ENCODE assay signal across 30 cellular contexts in the genomic region with DNA sequence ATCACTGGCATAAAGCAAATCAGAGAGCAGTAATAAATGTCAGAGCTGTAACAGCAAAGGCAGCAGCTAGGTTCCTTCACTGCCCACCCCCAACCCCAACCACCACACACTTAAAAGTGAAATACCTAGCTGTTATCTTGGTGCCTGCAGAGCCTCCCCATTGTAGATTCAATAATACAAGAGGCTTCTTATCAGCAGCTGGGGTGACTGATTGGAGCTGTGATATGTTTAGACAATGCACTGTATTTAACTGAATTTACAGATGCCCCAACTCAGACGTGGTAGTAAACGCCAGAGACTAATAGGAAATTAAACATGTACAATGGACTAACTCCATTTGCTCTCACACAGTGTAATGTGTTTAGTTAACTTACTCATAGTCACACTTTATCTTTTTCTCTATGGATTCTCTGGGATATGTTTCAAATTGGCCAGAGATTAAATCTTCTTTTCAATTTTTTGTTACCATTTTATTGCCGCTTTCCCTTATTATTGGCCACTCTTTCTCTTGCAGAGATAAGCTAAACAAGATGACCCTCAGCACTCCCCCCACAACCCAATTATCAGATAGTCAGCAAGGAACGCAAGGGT.
A peak's percentile ranks its signal among the peaks of the same experiment; 100 is the strongest.
DNase-seq lines count a peak whose midpoint lies in the region; ATAC-seq and TF ChIP-seq lines count a peak whose summit lies in the region.
"Had no signal": no experiment of that assay in that cellular context is flagged by ENCODE, and none has a peak within 500 bp of the region (broad histone marks: within the 10 kb centered on the region; RNA-seq: fewer than 3 reads in every experiment).

No MANE protein-coding gene starts in this region.

- intact Hi-C loops in left ventricle myocardium superior (cut with micrococcal nuclease): no loop called here

- peak in 1 of 2 donors; percentile 46 for DNase-seq in cardiac muscle cell (ENCODE audit: low read depth in 1 of 2, low spot score in 1 of 2)
- DNase-seq in left ventricle myocardium superior: no peak
- peak; percentile 28 for DNase-seq in NCI-H2227 (lab: John Stamatoyannopoulos, UW; ENCODE audit: unreplicated experiment)
- DNase-seq in WTC11 (ENCODE audit: low spot score): no peak
- DNase-seq in activated CD4-positive, alpha-beta T cell treated with anti-CD3 and anti-CD28 coated beads, Interleukin-2, amount 50 U/mL, for 48 hours: no peak
- DNase-seq in stimulated activated CD4-positive, alpha-beta T cell treated with anti-CD3 and anti-CD28 coated beads, Interleukin-15, amount 100 ng/mL, for 24 hours: no peak
- DNase-seq: activated CD4-positive, alpha-beta T cell treated with anti-CD3 and anti-CD28 coated beads for 4 hours; activated gamma-delta T cell; activated naive CD8-positive, alpha-beta T cell treated with anti-CD3 and anti-CD28 coated beads for 36 hours; activated T-cell treated with anti-CD3 and anti-CD28 coated beads, Interleukin-2, amount 50 U/mL, for 1 hour; aorta; CD8-positive, alpha-beta memory T cell; DMS53; H9; left ventricle myocardium inferior; MG63; NCI-H2081 treated with DMSO at 0.1 percent for 48 hours; NK-92 treated with Interleukin-12 subunit alpha and Interleukin-12 subunit beta, amount 100 ng/mL, for 24 hours; PC-9; right lobe of liver; spleen; stomach; T-helper 2 cell; uterus had no signal

- no peaks in the 10 kb centered on the region for H3K79me2 ChIP-seq in parathyroid adenoma

- TF ChIP-seq CTCF in cardiac muscle cell (IDR thresholded peaks at IDR 0.05; ENCODE audit: low read depth, low read length): no peak
- no peak for TF ChIP-seq CTCF in WTC11 (IDR thresholded peaks at IDR 0.05)
- no peak for TF ChIP-seq CTCF in parathyroid adenoma (IDR thresholded peaks at IDR 0.05)

- POLR2A ChIA-PET in WTC11 (lab: Charles Lee): no interaction called here

- H3K4me3 Mint-ChIP-seq in WTC11: no peak overlapping the region
- H3K4me3 Mint-ChIP-seq: activated naive CD8-positive, alpha-beta T cell treated with anti-CD3 and anti-CD28 coated beads for 36 hours; CD8-positive, alpha-beta memory T cell; H9 had no signal

- no peaks in the 10 kb centered on the region for H3K9me3 ChIP-seq in cardiac muscle cell (ENCODE audit: low read depth)
- no peaks in the 10 kb centered on the region for H3K9me3 ChIP-seq in parathyroid adenoma (ENCODE audit: control insufficient read depth, low read length)
- H3K9me3 ChIP-seq: left ventricle myocardium inferior, MG63, right lobe of liver, spleen, stomach, uterus had no signal

- peaks cover 8% of the 10 kb centered on the region for H3K4me1 Mint-ChIP-seq in WTC11
- H3K4me1 Mint-ChIP-seq: activated naive CD8-positive, alpha-beta T cell treated with anti-CD3 and anti-CD28 coated beads for 36 hours; CD8-positive, alpha-beta memory T cell had no signal

- H3K27ac Mint-ChIP-seq in WTC11: no peak overlapping the region
- H3K27ac Mint-ChIP-seq: activated naive CD8-positive, alpha-beta T cell treated with anti-CD3 and anti-CD28 coated beads for 36 hours; CD8-positive, alpha-beta memory T cell; H9; progenitor cell of endocrine pancreas had no signal

- no peaks in the 10 kb centered on the region for H3K36me3 ChIP-seq in cardiac muscle cell
- H3K36me3 ChIP-seq in parathyroid adenoma (ENCODE audit: control insufficient read depth, insufficient read depth, low read length): no peaks in the 10 kb centered on the region
- H3K36me3 ChIP-seq: left ventricle myocardium inferior, MG63, right lobe of liver, spleen, stomach, uterus had no signal

- peak overlapping the region; percentile 9 for H3K4me2 ChIP-seq in parathyroid adenoma (ENCODE audit: low read length)
- H3K4me2 ChIP-seq: KMS-11, PC-9 had no signal

- H3K27me3 ChIP-seq in cardiac muscle cell (no peaks in the 10 kb centered on the region), parathyroid adenoma (ENCODE audit: control insufficient read depth, insufficient read depth, low read length) (no peaks in the 10 kb centered on the region)
- H3K27me3 ChIP-seq: MG63, right lobe of liver, stomach, uterus had no signal

- CTCF ChIA-PET in WTC11 (lab: Charles Lee): interaction anchor here (0.9 kb wide), 1 partner anchor 295 kb away, joined by 4 read pairs; no protein-coding TSS in a partner anchor

- H3K27ac ChIP-seq in cardiac muscle cell (peak overlapping the region; percentile 80), parathyroid adenoma (no peak overlapping the region)
- H3K27ac ChIP-seq: epithelial cell of prostate, KMS-11, left ventricle myocardium inferior, PC-9, right lobe of liver, spleen, stomach, uterus, VCaP had no signal

- peaks cover 4% of the 10 kb centered on the region; the same call in 1 of the 2 replicates for H3K27me3 Mint-ChIP-seq in WTC11 (ENCODE audit: low read depth)
- H3K27me3 Mint-ChIP-seq: CD8-positive, alpha-beta memory T cell had no signal

- H3K9me3 Mint-ChIP-seq in WTC11: no peaks in the 10 kb centered on the region
- H3K9me3 Mint-ChIP-seq: activated naive CD8-positive, alpha-beta T cell treated with anti-CD3 and anti-CD28 coated beads for 36 hours; H9 had no signal

- no peaks in the 10 kb centered on the region for H3K36me3 Mint-ChIP-seq in WTC11
- H3K36me3 Mint-ChIP-seq: activated naive CD8-positive, alpha-beta T cell treated with anti-CD3 and anti-CD28 coated beads for 36 hours; CD8-positive, alpha-beta memory T cell had no signal

- H3K4me3 ChIP-seq in cardiac muscle cell: peak overlapping the region; percentile 4
- H3K4me3 ChIP-seq in parathyroid adenoma (ENCODE audit: low read depth, low read length): no peak overlapping the region
- H3K4me3 ChIP-seq: left ventricle myocardium inferior, MG63, PC-9, right lobe of liver, spleen, stomach, uterus had no signal

- no peak overlapping the region for H2AFZ ChIP-seq in parathyroid adenoma
- H2AFZ ChIP-seq: PC-9 had no signal

- H3K4me1 ChIP-seq in cardiac muscle cell (ENCODE audit: low read depth) (peaks cover 48% of the 10 kb centered on the region), parathyroid adenoma (peaks cover 4% of the 10 kb centered on the region)
- H3K4me1 ChIP-seq: right lobe of liver, uterus had no signal

- no peak for ATAC-seq in left ventricle myocardium superior
- ATAC-seq in WTC11: peak; percentile 16; the same call in 1 of the 2 replicates
- no peak for ATAC-seq in HG03460 (IDR thresholded peaks at IDR 0.05; ENCODE audit: unreplicated experiment)
- ATAC-seq: right lobe of liver had no signal

- H3K9ac ChIP-seq in parathyroid adenoma: no peak overlapping the region
- H3K9ac ChIP-seq: KMS-11 had no signal

TF ChIP-seq in WTC11, 78 proteins besides CTCF, POLR2A, EP300 and RAD21:
- TF ChIP-seq NFE2L1 (CRISPR knock-in tag; IDR thresholded peaks at IDR 0.05): no peak
- no peak for TF ChIP-seq TEAD4 (CRISPR knock-in tag; IDR thresholded peaks at IDR 0.05)
- TF ChIP-seq ZNF232 (CRISPR knock-in tag; IDR thresholded peaks at IDR 0.05): no peak
- TF ChIP-seq, protein P1, sequence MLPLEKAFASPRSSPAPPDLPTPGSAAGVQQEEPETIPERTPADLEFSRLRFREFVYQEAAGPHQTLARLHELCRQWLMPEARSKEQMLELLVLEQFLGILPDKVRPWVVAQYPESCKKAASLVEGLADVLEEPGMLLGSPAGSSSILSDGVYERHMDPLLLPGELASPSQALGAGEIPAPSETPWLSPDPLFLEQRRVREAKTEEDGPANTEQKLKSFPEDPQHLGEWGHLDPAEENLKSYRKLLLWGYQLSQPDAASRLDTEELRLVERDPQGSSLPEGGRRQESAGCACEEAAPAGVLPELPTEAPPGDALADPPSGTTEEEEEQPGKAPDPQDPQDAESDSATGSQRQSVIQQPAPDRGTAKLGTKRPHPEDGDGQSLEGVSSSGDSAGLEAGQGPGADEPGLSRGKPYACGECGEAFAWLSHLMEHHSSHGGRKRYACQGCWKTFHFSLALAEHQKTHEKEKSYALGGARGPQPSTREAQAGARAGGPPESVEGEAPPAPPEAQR (CRISPR knock-in tag; IDR thresholded peaks at IDR 0.05): no peak
- TF ChIP-seq, protein P2, sequence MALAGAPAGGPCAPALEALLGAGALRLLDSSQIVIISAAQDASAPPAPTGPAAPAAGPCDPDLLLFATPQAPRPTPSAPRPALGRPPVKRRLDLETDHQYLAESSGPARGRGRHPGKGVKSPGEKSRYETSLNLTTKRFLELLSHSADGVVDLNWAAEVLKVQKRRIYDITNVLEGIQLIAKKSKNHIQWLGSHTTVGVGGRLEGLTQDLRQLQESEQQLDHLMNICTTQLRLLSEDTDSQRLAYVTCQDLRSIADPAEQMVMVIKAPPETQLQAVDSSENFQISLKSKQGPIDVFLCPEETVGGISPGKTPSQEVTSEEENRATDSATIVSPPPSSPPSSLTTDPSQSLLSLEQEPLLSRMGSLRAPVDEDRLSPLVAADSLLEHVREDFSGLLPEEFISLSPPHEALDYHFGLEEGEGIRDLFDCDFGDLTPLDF (CRISPR knock-in tag; IDR thresholded peaks at IDR 0.05): no peak
